ENCODE assay signal across 9 cellular contexts in genomic region chrX:70456256-70456655, GRCh38. TPM values are rescaled to one million over a fixed set of nuclear protein-coding genes. Genes with fewer than 3 reads are reported as not detected.
DNase-seq lines count a peak whose midpoint lies in the region; ATAC-seq, FAIRE-seq and TF ChIP-seq lines count a peak whose summit lies in the region.
"Had no signal": no experiment of that assay in that cellular context is flagged by ENCODE, and none has a peak within 500 bp of the region (broad histone marks: within the 10 kb centered on the region; RNA-seq: fewer than 3 reads in every experiment).

No MANE protein-coding gene starts in this region.

- CTCF ChIA-PET in CD4-positive, alpha-beta T cell (lab: Charles Lee), result interaction anchor here (0.6 to 0.9 kb wide), 2 partner anchors 22 to 111 kb away, joined by 3 read pairs; no protein-coding TSS in a partner anchor

- FAIRE-seq in RCC 7860 (lab: Jason Lieb, UNC), result no peak

- peak overlapping the region; percentile 70 for H3K27ac Mint-ChIP-seq in CD4-positive, alpha-beta T cell
- H3K27ac Mint-ChIP-seq in activated naive CD8-positive, alpha-beta T cell treated with anti-CD3 and anti-CD28 coated beads for 36 hours, result peak overlapping the region; percentile 91
- H3K27ac Mint-ChIP-seq in mesothelial cell of epicardium, result peak overlapping the region; percentile 92

- no peaks in the 10 kb centered on the region for H3K9me3 Mint-ChIP-seq in CD4-positive, alpha-beta T cell
- no peaks in the 10 kb centered on the region for H3K9me3 Mint-ChIP-seq in activated naive CD8-positive, alpha-beta T cell treated with anti-CD3 and anti-CD28 coated beads for 36 hours
- H3K9me3 Mint-ChIP-seq in mesothelial cell of epicardium, result peaks cover 23% of the 10 kb centered on the region

- no peak overlapping the region for H3K27ac ChIP-seq in CD4-positive, alpha-beta T cell (ENCODE audit: low read depth, low read length)

- intact Hi-C loops in CD4-positive, alpha-beta T cell (cut with DNase I, micrococcal nuclease), result no loop called here

- H3K4me3 ChIP-seq in HFF-Myc (replicated peaks; ENCODE audit: low read depth, low read length), result peak overlapping the region; percentile 48

- peak overlapping the region; percentile 87 for H3K4me3 Mint-ChIP-seq in CD4-positive, alpha-beta T cell
- peak overlapping the region; percentile 87 for H3K4me3 Mint-ChIP-seq in activated naive CD8-positive, alpha-beta T cell treated with anti-CD3 and anti-CD28 coated beads for 36 hours
- H3K4me3 Mint-ChIP-seq in mesothelial cell of epicardium, result peak overlapping the region; percentile 85

- DNase-seq in CD4-positive, alpha-beta T cell, result no peak
- no peak for DNase-seq in HFF-Myc (ENCODE audit: extremely low read depth, low read depth)
- DNase-seq in activated naive CD8-positive, alpha-beta T cell treated with anti-CD3 and anti-CD28 coated beads for 36 hours, result no peak
- DNase-seq in mesothelial cell of epicardium (ENCODE audit: low spot score in 2 of 2, unreplicated experiment in 2 of 2), result no peak
- no peak for DNase-seq in GF-D8 (lab: John Stamatoyannopoulos, UW)
- no peak for DNase-seq in medulla oblongata (ENCODE audit: extremely low spot score)
- DNase-seq in globus pallidus (ENCODE audit: low spot score), result no peak
- no peak for DNase-seq in RCC 7860 (ENCODE audit: low spot score)
- DNase-seq: EL had no signal

- H3K9me3 ChIP-seq in CD4-positive, alpha-beta T cell (ENCODE audit: control insufficient read depth, low read length), result no peaks in the 10 kb centered on the region

- no peaks in the 10 kb centered on the region for H3K27me3 ChIP-seq in CD4-positive, alpha-beta T cell (ENCODE audit: control insufficient read depth, insufficient read depth, low read length)

- POLR2A ChIA-PET in CD4-positive, alpha-beta T cell (lab: Charles Lee), result interaction anchor here (1.2 to 1.5 kb wide), 2 partner anchors 57 to 323 kb away, joined by 3 to 6 read pairs; partner anchors contain the start of gene IGBP1

- H3K27me3 Mint-ChIP-seq in CD4-positive, alpha-beta T cell, result no peaks in the 10 kb centered on the region
- H3K27me3 Mint-ChIP-seq in activated naive CD8-positive, alpha-beta T cell treated with anti-CD3 and anti-CD28 coated beads for 36 hours, result no peaks in the 10 kb centered on the region
- no peaks in the 10 kb centered on the region for H3K27me3 Mint-ChIP-seq in mesothelial cell of epicardium (ENCODE audit: low read depth)

- peaks cover 10% of the 10 kb centered on the region for H3K36me3 Mint-ChIP-seq in CD4-positive, alpha-beta T cell (ENCODE audit: low read depth)
- peaks cover 17% of the 10 kb centered on the region for H3K36me3 Mint-ChIP-seq in activated naive CD8-positive, alpha-beta T cell treated with anti-CD3 and anti-CD28 coated beads for 36 hours
- peaks cover 17% of the 10 kb centered on the region for H3K36me3 Mint-ChIP-seq in mesothelial cell of epicardium

- no peak for TF ChIP-seq CTCF in CD4-positive, alpha-beta T cell (IDR thresholded peaks at IDR 0.05)
- no peak for TF ChIP-seq CTCF in HFF-Myc (IDR thresholded peaks at IDR 0.05; ENCODE audit: low read depth, low read length, missing control alignments)
- TF ChIP-seq CTCF in mesothelial cell of epicardium (IDR thresholded peaks at IDR 0.05; ENCODE audit: unreplicated experiment), result no peak

- ATAC-seq in CD4-positive, alpha-beta T cell (ENCODE audit: poor library complexity), result no peak

- peaks cover 41% of the 10 kb centered on the region for H3K4me1 Mint-ChIP-seq in CD4-positive, alpha-beta T cell (ENCODE audit: low read depth)
- peaks cover 33% of the 10 kb centered on the region for H3K4me1 Mint-ChIP-seq in activated naive CD8-positive, alpha-beta T cell treated with anti-CD3 and anti-CD28 coated beads for 36 hours
- H3K4me1 Mint-ChIP-seq in mesothelial cell of epicardium, result peaks cover 41% of the 10 kb centered on the region

RNA-seq across cellular contexts. Expression of gene DLG3, which starts 11.6 kb away (rescaled TPM):
- 1 to 10 TPM; 6.6 to 9.0 TPM for total RNA-seq in CD4-positive, alpha-beta T cell
- total RNA-seq in activated naive CD8-positive, alpha-beta T cell treated with anti-CD3 and anti-CD28 coated beads for 36 hours, result 10 to 100 TPM; 22.8 to 25.8 TPM
- 39.1 to 44.0 TPM (median 39.6 TPM) in 3 replicates for total RNA-seq in mesothelial cell of epicardium

RNA-seq across cellular contexts. Expression of gene GDPD2, which starts 33.1 kb away (rescaled TPM):
- total RNA-seq in CD4-positive, alpha-beta T cell, result not detected
- not detected for total RNA-seq in activated naive CD8-positive, alpha-beta T cell treated with anti-CD3 and anti-CD28 coated beads for 36 hours
- 0.29 to 0.36 TPM (median 0.31 TPM) in 3 replicates for total RNA-seq in mesothelial cell of epicardium
